29 cellular contexts compared by ENCODE assay signal in the genomic region with DNA sequence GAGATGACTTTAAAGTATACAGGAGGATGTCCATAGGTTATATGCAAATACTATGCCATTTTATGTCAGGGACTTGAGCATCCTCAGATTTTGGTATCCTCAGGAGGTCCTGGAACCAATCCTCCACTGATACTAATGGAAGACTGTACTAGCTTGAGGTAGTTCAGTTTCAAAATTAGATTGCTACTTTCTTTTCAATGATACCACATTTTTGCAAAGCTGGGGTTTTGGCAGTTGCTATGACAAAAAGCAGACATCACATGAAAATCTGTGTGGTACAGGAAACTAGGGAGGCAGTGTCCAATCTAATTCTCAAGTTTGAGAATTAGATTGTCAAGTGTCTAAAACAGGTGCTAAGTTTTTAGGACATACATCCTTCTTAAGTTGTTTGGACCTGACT.
"Had no signal": no experiment of that assay in that cellular context is flagged by ENCODE, and none has a peak within 500 bp of the region (broad histone marks: within the 10 kb centered on the region; RNA-seq: fewer than 3 reads in every experiment).

No MANE protein-coding gene starts in this region.

- H3K36me3 Mint-ChIP-seq: stimulated activated effector memory CD8-positive, alpha-beta T cell treated with anti-CD3 and anti-CD28 coated beads, Interleukin-12 subunit alpha, Interleukin-12 subunit beta, amount 100 ng/mL, for 72 hours had no signal

- DNase-seq: dorsolateral prefrontal cortex; effector CD4-positive, alpha-beta T cell; foreskin fibroblast; gastrocnemius medialis; head of caudate nucleus; mucosa of descending colon; naive B cell; sigmoid colon; stimulated activated CD4-positive, alpha-beta T cell treated with anti-CD3 and anti-CD28 coated beads, Interleukin-2, amount 100 ng/mL, for 24 hours; stimulated activated CD4-positive, alpha-beta T cell treated with anti-CD3 and anti-CD28 coated beads, Interleukin-4, amount 100 ng/mL, for 24 hours; stimulated activated naive CD4-positive, alpha-beta T cell treated with Interleukin-2 at 50 U/mL for 16 hours; transverse colon; upper lobe of right lung; uterus had no signal

- H3K4me2 ChIP-seq: neural progenitor cell had no signal

- H3K27me3 Mint-ChIP-seq: memory B cell, naive B cell had no signal

- H3K27ac ChIP-seq: dorsolateral prefrontal cortex, epithelial cell of prostate, gastrocnemius medialis, neural progenitor cell, parathyroid adenoma, prostate gland, right atrium auricular region, suprapubic skin, transverse colon, upper lobe of right lung, uterus had no signal

- FAIRE-seq: colon, keratinocyte had no signal

- H3K4me1 ChIP-seq: parathyroid adenoma, prostate gland, right atrium auricular region, suprapubic skin, upper lobe of right lung, uterus had no signal

- H3K4me3 ChIP-seq: dorsolateral prefrontal cortex, gastrocnemius medialis, lung, mucosa of descending colon, neural progenitor cell, prostate gland, right atrium auricular region, sigmoid colon, suprapubic skin, transverse colon, upper lobe of right lung, uterus had no signal

- H3K9me3 ChIP-seq: gastrocnemius medialis, prostate gland, right atrium auricular region, suprapubic skin, uterus had no signal

- H3K27ac Mint-ChIP-seq: memory B cell; mesothelial cell of epicardium; naive B cell; nephron; neural progenitor cell; stimulated activated effector memory CD8-positive, alpha-beta T cell treated with anti-CD3 and anti-CD28 coated beads, Interleukin-12 subunit alpha, Interleukin-12 subunit beta, amount 100 ng/mL, for 72 hours had no signal

- H3K27me3 ChIP-seq: dorsolateral prefrontal cortex, gastrocnemius medialis, neural progenitor cell, right atrium auricular region, sigmoid colon, suprapubic skin, transverse colon, upper lobe of right lung, uterus had no signal

- ATAC-seq: esophagus mucosa; gastrocnemius medialis; left lobe of liver; mucosa of descending colon; stimulated activated effector memory CD8-positive, alpha-beta T cell treated with anti-CD3 and anti-CD28 coated beads, Interleukin-12 subunit alpha, Interleukin-12 subunit beta, amount 100 ng/mL, for 72 hours; upper lobe of right lung had no signal

- H3K9ac ChIP-seq: neural progenitor cell, parathyroid adenoma had no signal

- H3K4me3 Mint-ChIP-seq: memory B cell; mesothelial cell of epicardium; naive B cell; nephron; neural progenitor cell; stimulated activated effector memory CD8-positive, alpha-beta T cell treated with anti-CD3 and anti-CD28 coated beads, Interleukin-12 subunit alpha, Interleukin-12 subunit beta, amount 100 ng/mL, for 72 hours had no signal

- H3K36me3 ChIP-seq: gastrocnemius medialis, prostate gland, right atrium auricular region, sigmoid colon, suprapubic skin, transverse colon, upper lobe of right lung, uterus had no signal

- H2AFZ ChIP-seq: neural progenitor cell, parathyroid adenoma had no signal
